Comparison of ENCODE assay signal across 9 cellular contexts in the genomic region with DNA sequence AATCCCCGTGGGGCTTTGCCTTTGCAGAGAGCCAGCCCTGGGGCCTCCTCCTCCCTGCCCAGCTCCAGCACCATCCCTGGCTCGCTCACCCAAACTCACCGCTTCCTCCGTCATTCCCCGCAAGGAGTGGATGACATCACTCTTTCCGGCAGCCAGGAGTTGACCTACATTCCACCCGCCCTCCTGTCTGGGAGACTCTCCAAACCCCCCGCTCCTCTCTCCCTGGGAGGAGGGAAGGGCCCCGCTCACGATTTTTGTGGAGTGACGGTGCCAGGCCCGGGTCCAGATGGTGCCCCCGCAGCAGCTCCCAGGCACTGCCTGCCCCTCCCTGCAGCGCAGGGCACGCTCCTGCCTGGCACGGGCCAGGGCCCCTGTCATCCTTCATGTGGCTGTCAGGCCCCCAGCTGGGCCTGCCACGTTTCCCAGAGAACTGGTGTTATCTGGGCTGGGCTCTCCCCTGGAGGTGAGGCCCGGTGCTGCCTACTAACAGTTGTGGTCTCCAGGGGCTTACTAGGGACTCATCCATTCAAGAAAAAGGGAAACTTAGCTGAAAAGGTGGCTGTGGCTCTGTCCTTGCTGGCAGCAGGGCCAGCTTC. TPM values are rescaled to one million over a fixed set of nuclear protein-coding genes. Genes with fewer than 3 reads are reported as not detected.
A peak's percentile ranks its signal among the peaks of the same experiment; 100 is the strongest.
DNase-seq lines count a peak whose midpoint lies in the region; ATAC-seq and TF ChIP-seq lines count a peak whose summit lies in the region.
"Had no signal": no experiment of that assay in that cellular context is flagged by ENCODE, and none has a peak within 500 bp of the region (broad histone marks: within the 10 kb centered on the region; RNA-seq: fewer than 3 reads in every experiment).

No MANE protein-coding gene starts in this region.

- no peaks in the 10 kb centered on the region for H3K36me3 Mint-ChIP-seq in activated naive CD8-positive, alpha-beta T cell treated with anti-CD3 and anti-CD28 coated beads, Interleukin-2, amount 50 U/mL, for 24 hours (ENCODE audit: low read depth)
- no peaks in the 10 kb centered on the region for H3K36me3 Mint-ChIP-seq in activated naive CD8-positive, alpha-beta T cell treated with anti-CD3 and anti-CD28 coated beads for 36 hours

- TF ChIP-seq POLR2A in spleen (IDR thresholded peaks at IDR 0.05): no peak

- H3K4me2 ChIP-seq in skeletal muscle satellite cell (ENCODE audit: low read length): peak overlapping the region; percentile 50

- ATAC-seq in activated naive CD8-positive, alpha-beta T cell treated with anti-CD3 and anti-CD28 coated beads, Interleukin-2, amount 50 U/mL, for 24 hours: peak; percentile 18
- no peak for ATAC-seq in HG03469 (IDR thresholded peaks at IDR 0.05; ENCODE audit: unreplicated experiment)

- intact Hi-C loops in spleen (cut with DNase I; ENCODE audit: low total_unique reads): no loop called here

- no peaks in the 10 kb centered on the region for H3K9me3 Mint-ChIP-seq in activated naive CD8-positive, alpha-beta T cell treated with anti-CD3 and anti-CD28 coated beads, Interleukin-2, amount 50 U/mL, for 24 hours
- H3K9me3 Mint-ChIP-seq in activated naive CD8-positive, alpha-beta T cell treated with anti-CD3 and anti-CD28 coated beads for 36 hours: no peaks in the 10 kb centered on the region

- H3K36me3 ChIP-seq in skeletal muscle satellite cell (ENCODE audit: insufficient read depth, low read length) (no peaks in the 10 kb centered on the region), spleen (no peaks in the 10 kb centered on the region)

- DNase-seq in activated naive CD8-positive, alpha-beta T cell treated with anti-CD3 and anti-CD28 coated beads, Interleukin-2, amount 50 U/mL, for 24 hours: no peak
- DNase-seq in activated naive CD8-positive, alpha-beta T cell treated with anti-CD3 and anti-CD28 coated beads for 36 hours: no peak
- DNase-seq in amygdala (lab: John Stamatoyannopoulos, UW) (peak in 54 of 56 donors; percentile 11 to 90 (median 66)), hippocampal formation (lab: John Stamatoyannopoulos, UW) (peak; percentile 72 to 79), CD1c-positive myeloid dendritic cell (ENCODE audit: extremely low spot score) (no peak), spleen (no peak)
- DNase-seq: DND-41 had no signal

- no peaks in the 10 kb centered on the region for H3K27me3 Mint-ChIP-seq in activated naive CD8-positive, alpha-beta T cell treated with anti-CD3 and anti-CD28 coated beads, Interleukin-2, amount 50 U/mL, for 24 hours
- H3K27me3 Mint-ChIP-seq in activated naive CD8-positive, alpha-beta T cell treated with anti-CD3 and anti-CD28 coated beads for 36 hours: no peaks in the 10 kb centered on the region

- H3K4me1 ChIP-seq in skeletal muscle satellite cell (ENCODE audit: control insufficient read depth, insufficient read depth, low read length): peaks cover 9% of the 10 kb centered on the region
- peaks cover 0 to 32% (median 10%) of the 10 kb centered on the region in 6 donors for H3K4me1 ChIP-seq in spleen

- H3K27me3 ChIP-seq in skeletal muscle satellite cell (ENCODE audit: control insufficient read depth, insufficient read depth, low read length): peaks cover 54% of the 10 kb centered on the region
- H3K27me3 ChIP-seq in spleen (replicated peaks in 1 of 7): peaks cover 0 to 27% (median 0%) of the 10 kb centered on the region in 7 donors

- TF ChIP-seq CTCF in spleen (IDR thresholded peaks at IDR 0.05 in 8 of 11, conservative IDR thresholded peaks at IDR 0.05 in 3 of 11): no peak

- H3K27ac ChIP-seq in spleen: no peak overlapping the region

- no peaks in the 10 kb centered on the region for H3K4me1 Mint-ChIP-seq in activated naive CD8-positive, alpha-beta T cell treated with anti-CD3 and anti-CD28 coated beads, Interleukin-2, amount 50 U/mL, for 24 hours
- H3K4me1 Mint-ChIP-seq in activated naive CD8-positive, alpha-beta T cell treated with anti-CD3 and anti-CD28 coated beads for 36 hours: no peaks in the 10 kb centered on the region

- H3K4me3 ChIP-seq in skeletal muscle satellite cell (ENCODE audit: low read length) (no peak overlapping the region), spleen (no peak overlapping the region)

- H3K4me3 Mint-ChIP-seq in activated naive CD8-positive, alpha-beta T cell treated with anti-CD3 and anti-CD28 coated beads, Interleukin-2, amount 50 U/mL, for 24 hours: no peak overlapping the region
- no peak overlapping the region for H3K4me3 Mint-ChIP-seq in activated naive CD8-positive, alpha-beta T cell treated with anti-CD3 and anti-CD28 coated beads for 36 hours

- WGBS in spleen, 5 donors: 42 to 51% (median 49%) methylated on average over 14 to 18 of the region's 18 CpGs

- H3K9ac ChIP-seq in skeletal muscle satellite cell (ENCODE audit: low read depth, low read length): no peak overlapping the region

- H3K9me3 ChIP-seq in skeletal muscle satellite cell (replicated peaks; ENCODE audit: low read length) (no peaks in the 10 kb centered on the region), spleen (no peaks in the 10 kb centered on the region)

- H3K27ac Mint-ChIP-seq in activated naive CD8-positive, alpha-beta T cell treated with anti-CD3 and anti-CD28 coated beads, Interleukin-2, amount 50 U/mL, for 24 hours: no peak overlapping the region
- no peak overlapping the region for H3K27ac Mint-ChIP-seq in activated naive CD8-positive, alpha-beta T cell treated with anti-CD3 and anti-CD28 coated beads for 36 hours

RNA-seq across cellular contexts. Expression of a gene that starts 52.3 kb away (rescaled TPM):
- total RNA-seq in activated naive CD8-positive, alpha-beta T cell treated with anti-CD3 and anti-CD28 coated beads for 36 hours: 1 to 10 TPM; 1.2 to 1.6 TPM
- 0.22 and 1.0 TPM in 2 replicates for total RNA-seq in skeletal muscle satellite cell (2012; rRNA removed)
- 10 to 100 TPM in 4 of 7 donors, 1 to 10 TPM in 3; 3.1 to 22.4 (median 13.7) TPM for total RNA-seq in spleen
- polyA plus RNA-seq in spleen: 1 to 10 TPM in 1 of 3 donors, under 1 TPM in 2; 0.44 to 2.8 (median 0.96) TPM

Comparison
In these comparisons a context has a peak if more than half of its experiments do, and no peak if none do; other contexts are left out.
1. DNase-seq: peak in amygdala (54 of 56) and hippocampal formation (2 of 2); none in activated naive CD8-positive, alpha-beta T cell treated with anti-CD3 and anti-CD28 coated beads, Interleukin-2, amount 50 U/mL, for 24 hours (single experiment), activated naive CD8-positive, alpha-beta T cell treated with anti-CD3 and anti-CD28 coated beads for 36 hours (single experiment), CD1c-positive myeloid dendritic cell (single experiment) and spleen (single experiment).